In the genomic region with DNA sequence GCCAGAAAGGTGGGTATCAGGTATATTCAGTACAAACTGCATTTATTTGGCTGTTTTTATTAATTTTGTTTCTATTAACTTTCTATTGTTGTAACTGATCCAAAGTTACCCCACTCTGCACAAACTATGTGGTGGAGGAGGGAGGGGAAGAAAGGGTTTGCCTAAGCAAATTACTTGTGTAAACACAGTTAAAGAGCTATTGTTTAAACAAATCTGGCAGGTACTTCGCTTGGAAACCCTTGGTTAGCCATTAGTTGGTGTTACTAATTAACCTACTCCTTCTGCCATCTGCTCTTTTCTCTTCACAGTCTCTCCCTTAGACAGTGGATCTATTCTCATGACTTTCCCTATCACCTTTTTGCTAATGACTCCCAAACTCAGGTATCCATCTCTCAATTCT, we compare ENCODE assay signal across 11 cellular contexts.
DNase-seq lines count a peak whose midpoint lies in the region; ATAC-seq, FAIRE-seq and TF ChIP-seq lines count a peak whose summit lies in the region.
"Had no signal": no experiment of that assay in that cellular context is flagged by ENCODE, and none has a peak within 500 bp of the region (broad histone marks: within the 10 kb centered on the region; RNA-seq: fewer than 3 reads in every experiment).

No MANE protein-coding gene starts in this region.

- ATAC-seq in GM18508 (IDR thresholded peaks at IDR 0.05; ENCODE audit: insufficient read depth, unreplicated experiment) (peak; percentile 85), HG02759 (IDR thresholded peaks at IDR 0.05; ENCODE audit: unreplicated experiment) (peak; percentile 79), HepG2 (peak; percentile 99), HG03432 (IDR thresholded peaks at IDR 0.05; ENCODE audit: unreplicated experiment) (no peak)
- ATAC-seq in CD8-positive, alpha-beta T cell, result no peak
- ATAC-seq: activated CD8-positive, alpha-beta T cell treated with anti-CD3 and anti-CD28 coated beads, Interleukin-2, amount 10 ng/mL, durations not matched to agents 7 days and 5 days had no signal

- TF ChIP-seq POLR2A in HepG2 (IDR thresholded peaks at IDR 0.05; ENCODE audit: insufficient read depth in 1 of 2, low read depth in 2 of 2, low read length in 2 of 2), result no peak

- no peak overlapping the region for H3K4me3 Mint-ChIP-seq in CD8-positive, alpha-beta T cell
- H3K4me3 Mint-ChIP-seq: activated CD8-positive, alpha-beta T cell treated with anti-CD3 and anti-CD28 coated beads, Interleukin-2, amount 10 ng/mL, durations not matched to agents 7 days and 5 days had no signal

- H3K4me2 ChIP-seq in HepG2 (ENCODE audit: low read depth, low read length), result peak overlapping the region; percentile 62

- in situ Hi-C loops in HepG2 (cut with HindIII; ENCODE audit: extremely low pct_ligation_motif_present, low pct_unique_long_range_greater_than_20kb), result no loop called here

- H3K9ac ChIP-seq in HepG2 (ENCODE audit: insufficient read depth, low read depth, low read length), result no peak overlapping the region

- intact Hi-C loops in HepG2 (cut with micrococcal nuclease; ENCODE audit: unreplicated experiment), result loop anchor here (10.0 kb wide), 1 partner anchor 202 kb away; no protein-coding TSS in a partner anchor
- intact Hi-C loops in CD8-positive, alpha-beta T cell (cut with DNase I, micrococcal nuclease), result no loop called here

- no peaks in the 10 kb centered on the region for H3K36me3 Mint-ChIP-seq in CD8-positive, alpha-beta T cell

- no peaks in the 10 kb centered on the region for H3K4me1 Mint-ChIP-seq in CD8-positive, alpha-beta T cell (ENCODE audit: low read depth)

- H4K20me1 ChIP-seq in HepG2 (ENCODE audit: insufficient read depth, low read length), result no peaks in the 10 kb centered on the region

- H3K36me3 ChIP-seq in HepG2 (replicated peaks in 1 of 2; ENCODE audit: control insufficient read depth in 1 of 2, insufficient read depth in 2 of 2, low read length in 2 of 2), result no peaks in the 10 kb centered on the region
- H3K36me3 ChIP-seq in CD8-positive, alpha-beta T cell (ENCODE audit: insufficient read depth, low read length), result no peaks in the 10 kb centered on the region

- H3K27ac Mint-ChIP-seq in CD8-positive, alpha-beta T cell, result no peak overlapping the region
- H3K27ac Mint-ChIP-seq: activated CD8-positive, alpha-beta T cell treated with anti-CD3 and anti-CD28 coated beads, Interleukin-2, amount 10 ng/mL, durations not matched to agents 7 days and 5 days had no signal

- peaks cover 6% of the 10 kb centered on the region for H3K27me3 Mint-ChIP-seq in CD8-positive, alpha-beta T cell (ENCODE audit: low read depth)

- no peaks in the 10 kb centered on the region for H3K79me2 ChIP-seq in HepG2 (ENCODE audit: insufficient read depth, low read length)

- peaks cover 0 to 22% of the 10 kb centered on the region in 2 experiments; a peak in 2 of 5 replicates for H3K27me3 ChIP-seq in HepG2 (ENCODE audit: control insufficient read depth in 1 of 2, insufficient read depth in 2 of 2, low read length in 2 of 2)
- no peaks in the 10 kb centered on the region for H3K27me3 ChIP-seq in CD8-positive, alpha-beta T cell (ENCODE audit: insufficient read depth, low read length)

- H3K27ac ChIP-seq in HepG2 (ENCODE audit: extremely low read length, insufficient read depth, low read length), result no peak overlapping the region
- H3K27ac ChIP-seq in CD8-positive, alpha-beta T cell (ENCODE audit: low read depth, low read length), result no peak overlapping the region
- H3K27ac ChIP-seq: C4-2B had no signal

- no peak for TF ChIP-seq RAD21 in HepG2 (CRISPR knock-in tag; IDR thresholded peaks at IDR 0.05)

- TF ChIP-seq EP300 in HepG2 (IDR thresholded peaks at IDR 0.05; ENCODE audit: low read depth in 2 of 2, low read length in 2 of 2) (peak in 1 of 2 experiments; percentile 86; a peak in 2 of 4 replicates), HepG2 (CRISPR knock-in tag; IDR thresholded peaks at IDR 0.05; ENCODE audit: borderline replicate concordance) (no peak)

- H3K4me3 ChIP-seq in HepG2 (replicated peaks in 1 of 3; ENCODE audit: insufficient read depth in 1 of 3, low read depth in 2 of 3, low read length in 3 of 3), result peak overlapping the region in 1 of 3 experiments; percentile 2; a peak in 1 of 6 replicates
- H3K4me3 ChIP-seq in CD8-positive, alpha-beta T cell (ENCODE audit: low read depth, low read length), result no peak overlapping the region

- no peak overlapping the region for H2AFZ ChIP-seq in HepG2 (ENCODE audit: low read length)

- H3K9me3 ChIP-seq in HepG2 (ENCODE audit: low read length), result no peaks in the 10 kb centered on the region
- H3K9me3 ChIP-seq in CD8-positive, alpha-beta T cell (ENCODE audit: low read length), result no peaks in the 10 kb centered on the region

- TF ChIP-seq CTCF in HepG2 (CRISPR knock-in tag; IDR thresholded peaks at IDR 0.05) (no peak), D721Med (IDR thresholded peaks at IDR 0.05; ENCODE audit: insufficient read depth, missing control alignments) (no peak)
- TF ChIP-seq CTCF in CD8-positive, alpha-beta T cell (IDR thresholded peaks at IDR 0.05), result no peak

- FAIRE-seq in HepG2 (lab: Jason Lieb, UNC) (peak; percentile 55), D721Med (lab: Jason Lieb, UNC) (no peak)

- DNase-seq in NCI-H524 treated with DMSO at 0.1 percent for 48 hours (lab: John Stamatoyannopoulos, UW) (peak; percentile 67), HepG2 (ENCODE audit: low spot score) (peak; percentile 83), GM03348 (ENCODE audit: low spot score) (no peak), D721Med (ENCODE audit: insufficient read length, low spot score) (no peak)
- DNase-seq in CD8-positive, alpha-beta T cell, result no peak
- DNase-seq: activated CD8-positive, alpha-beta T cell treated with anti-CD3 and anti-CD28 coated beads, Interleukin-2, amount 10 ng/mL, durations not matched to agents 7 days and 5 days; NCI-H187 treated with DMSO at 0.1 percent for 48 hours had no signal

- CTCF ChIA-PET in HepG2 (lab: Yijun Ruan, JAX; ENCODE audit: low intra/inter-chr PET ratio, low total read pairs), result no interaction called here
- CTCF ChIA-PET in CD8-positive, alpha-beta T cell (lab: Charles Lee), result no interaction called here

- peaks cover 13% of the 10 kb centered on the region for H3K4me1 ChIP-seq in HepG2 (ENCODE audit: insufficient read depth, low read length)
- no peaks in the 10 kb centered on the region for H3K4me1 ChIP-seq in CD8-positive, alpha-beta T cell (ENCODE audit: insufficient read depth, low read length)

- WGBS in HepG2 (ENCODE audit: low lambda C conversion rate), result 0% methylated on average over 1 of the region's 1 CpG

- no TSS peak for BruUV-seq in HepG2 (replicated peaks; lab: Mats Ljungman, UMichigan)

- POLR2A ChIA-PET in HepG2 (lab: Yijun Ruan, JAX), result interaction anchor here (1.0 to 1.5 kb wide), 2 partner anchors 12 to 30 kb away, joined by 3 read pairs; no protein-coding TSS in a partner anchor
- POLR2A ChIA-PET in CD8-positive, alpha-beta T cell (lab: Charles Lee), result no interaction called here

- no peaks in the 10 kb centered on the region for H3K9me3 Mint-ChIP-seq in CD8-positive, alpha-beta T cell

TF ChIP-seq in HepG2, 621 proteins besides CTCF, POLR2A, EP300 and RAD21 (continues in another document):
- TF ChIP-seq ZNF383 (CRISPR knock-in tag; IDR thresholded peaks at IDR 0.05; ENCODE audit: borderline replicate concordance) (no peak), ARID2 (CRISPR knock-in tag; IDR thresholded peaks at IDR 0.05; ENCODE audit: borderline replicate concordance) (no peak), ZSCAN25 (CRISPR knock-in tag; IDR thresholded peaks at IDR 0.05) (no peak), CEBPB (IDR thresholded peaks at IDR 0.05; ENCODE audit: borderline replicate concordance, low read depth, low read length) (peak; percentile 9; the same call in 1 of the 2 replicates), ZNF263 (CRISPR knock-in tag; IDR thresholded peaks at IDR 0.05) (no peak), ZNF629 (CRISPR knock-in tag; conservative IDR thresholded peaks at IDR 0.05) (no peak), CREBL2 (CRISPR knock-in tag; IDR thresholded peaks at IDR 0.05; ENCODE audit: borderline replicate concordance) (no peak), ZNF451 (CRISPR knock-in tag; IDR thresholded peaks at IDR 0.05) (no peak), TAF15 (IDR thresholded peaks at IDR 0.05; ENCODE audit: low read depth, low read length, poor library complexity, severe bottlenecking) (no peak), GMEB2 (CRISPR knock-in tag; IDR thresholded peaks at IDR 0.05; ENCODE audit: low read depth) (no peak), SOX13 (IDR thresholded peaks at IDR 0.05) (peak; percentile 77), SOX13 (CRISPR knock-in tag; conservative IDR thresholded peaks at IDR 0.05 in 1 of 2, IDR thresholded peaks at IDR 0.05 in 1 of 2) (peak in 1 of 2 experiments; percentile 97; a peak in 2 of 4 replicates), DNMT1 (CRISPR knock-in tag; IDR thresholded peaks at IDR 0.05) (no peak), TRIM24 (CRISPR knock-in tag; IDR thresholded peaks at IDR 0.05) (no peak)
- TF ChIP-seq, protein P1, sequence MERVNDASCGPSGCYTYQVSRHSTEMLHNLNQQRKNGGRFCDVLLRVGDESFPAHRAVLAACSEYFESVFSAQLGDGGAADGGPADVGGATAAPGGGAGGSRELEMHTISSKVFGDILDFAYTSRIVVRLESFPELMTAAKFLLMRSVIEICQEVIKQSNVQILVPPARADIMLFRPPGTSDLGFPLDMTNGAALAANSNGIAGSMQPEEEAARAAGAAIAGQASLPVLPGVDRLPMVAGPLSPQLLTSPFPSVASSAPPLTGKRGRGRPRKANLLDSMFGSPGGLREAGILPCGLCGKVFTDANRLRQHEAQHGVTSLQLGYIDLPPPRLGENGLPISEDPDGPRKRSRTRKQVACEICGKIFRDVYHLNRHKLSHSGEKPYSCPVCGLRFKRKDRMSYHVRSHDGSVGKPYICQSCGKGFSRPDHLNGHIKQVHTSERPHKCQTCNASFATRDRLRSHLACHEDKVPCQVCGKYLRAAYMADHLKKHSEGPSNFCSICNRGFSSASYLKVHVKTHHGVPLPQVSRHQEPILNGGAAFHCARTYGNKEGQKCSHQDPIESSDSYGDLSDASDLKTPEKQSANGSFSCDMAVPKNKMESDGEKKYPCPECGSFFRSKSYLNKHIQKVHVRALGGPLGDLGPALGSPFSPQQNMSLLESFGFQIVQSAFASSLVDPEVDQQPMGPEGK (CRISPR knock-in tag; IDR thresholded peaks at IDR 0.05), result no peak

Comparison
In these comparisons a context has a peak if more than half of its experiments do, and no peak if none do; other contexts are left out.
1. ATAC-seq: peak in GM18508 (single experiment), HG02759 (single experiment) and HepG2 (single experiment); none in HG03432 (single experiment) and CD8-positive, alpha-beta T cell (single experiment).
2. DNase-seq: peak in NCI-H524 treated with DMSO at 0.1 percent for 48 hours (single experiment) and HepG2 (single experiment); none in GM03348 (single experiment), D721Med (single experiment) and CD8-positive, alpha-beta T cell (0 of 7).